Comparison of ENCODE assay signal across 10 cellular contexts in genomic region chr11:128448487-128448886, GRCh38.
DNase-seq lines count a peak whose midpoint lies in the region; ATAC-seq and TF ChIP-seq lines count a peak whose summit lies in the region.
"Had no signal": no experiment of that assay in that cellular context is flagged by ENCODE, and none has a peak within 500 bp of the region (broad histone marks: within the 10 kb centered on the region; RNA-seq: fewer than 3 reads in every experiment).

No MANE protein-coding gene starts in this region.

- peaks cover 4% of the 10 kb centered on the region for H3K9me3 Mint-ChIP-seq in activated CD4-positive, alpha-beta T cell treated with anti-CD3 and anti-CD28 coated beads, Interleukin-2, amount 10 ng/mL, durations not matched to agents 7 days and 5 days
- H3K9me3 Mint-ChIP-seq in T-helper 2 cell treated with Interferon-gamma antibody and Interleukin-4, amounts not matched to agents 5 μg/mL and 100 μg/mL, for 36 hours = peaks cover 15% of the 10 kb centered on the region

- POLR2A ChIA-PET in activated CD4-positive, alpha-beta T cell treated with anti-CD3 and anti-CD28 coated beads, Interleukin-2, amount 10 ng/mL, durations not matched to agents 7 days and 5 days (lab: Charles Lee) = interaction anchor here (0.6 kb wide), 1 partner anchor 21 kb away, joined by 5 read pairs; no protein-coding TSS in a partner anchor

- peaks cover 25% of the 10 kb centered on the region for H3K36me3 Mint-ChIP-seq in activated CD4-positive, alpha-beta T cell treated with anti-CD3 and anti-CD28 coated beads, Interleukin-2, amount 10 ng/mL, durations not matched to agents 7 days and 5 days (ENCODE audit: low read depth)
- H3K36me3 Mint-ChIP-seq in T-helper 2 cell treated with Interferon-gamma antibody and Interleukin-4, amounts not matched to agents 5 μg/mL and 100 μg/mL, for 36 hours (ENCODE audit: low read depth) = peaks cover 23% of the 10 kb centered on the region

- no peaks in the 10 kb centered on the region for H3K27me3 ChIP-seq in stomach

- H3K4me3 Mint-ChIP-seq in activated CD4-positive, alpha-beta T cell treated with anti-CD3 and anti-CD28 coated beads, Interleukin-2, amount 10 ng/mL, durations not matched to agents 7 days and 5 days = no peak overlapping the region
- H3K4me3 Mint-ChIP-seq in T-helper 2 cell treated with Interferon-gamma antibody and Interleukin-4, amounts not matched to agents 5 μg/mL and 100 μg/mL, for 36 hours = no peak overlapping the region

- WGBS in stomach, 5 donors = 39 to 58% (median 42%) methylated on average over 4 of the region's 4 CpGs

- H3K4me3 ChIP-seq in stomach = no peak overlapping the region

- DNase-seq in activated CD4-positive, alpha-beta T cell treated with anti-CD3 and anti-CD28 coated beads, Interleukin-2, amount 10 ng/mL, durations not matched to agents 7 days and 5 days = no peak
- DNase-seq in activated CD4-positive, alpha-beta T cell treated with anti-CD3 and anti-CD28 coated beads for 4 hours = no peak
- peak; percentile 7 for DNase-seq in T1000 (lab: John Stamatoyannopoulos, UW)
- peak; percentile 63 for DNase-seq in iPS-NIHi7 (ENCODE audit: extremely low spot score)
- peak; percentile 76 for DNase-seq in stomach
- DNase-seq in T-helper 2 cell treated with Interferon-gamma antibody and Interleukin-4, amounts not matched to agents 5 μg/mL and 100 μg/mL, for 36 hours (ENCODE audit: low spot score) = no peak
- DNase-seq in sciatic nerve (ENCODE audit: low spot score) = no peak
- DNase-seq: amygdala, NCI-H187 treated with DMSO at 0.1 percent for 48 hours had no signal

- peak overlapping the region; percentile 49 to 80 (median 76) for H3K27ac ChIP-seq in stomach

- H3K4me1 ChIP-seq in stomach = peaks cover 11 to 29% (median 23%) of the 10 kb centered on the region in 4 donors

- no peaks in the 10 kb centered on the region for H3K9me3 ChIP-seq in stomach

- intact Hi-C loops in stomach (cut with DNase I; ENCODE audit: low total_unique reads) = no loop called here
- intact Hi-C loops in sciatic nerve (cut with DNase I) = no loop called here

- CTCF ChIA-PET in activated CD4-positive, alpha-beta T cell treated with anti-CD3 and anti-CD28 coated beads, Interleukin-2, amount 10 ng/mL, durations not matched to agents 7 days and 5 days (lab: Charles Lee) = interaction anchor here (0.7 to 1.7 kb wide), 3 partner anchors 25 to 150 kb away, joined by 3 to 5 read pairs (median 3); no protein-coding TSS in a partner anchor

- no peak for TF ChIP-seq EP300 in stomach (IDR thresholded peaks at IDR 0.05)

- H3K4me1 Mint-ChIP-seq in activated CD4-positive, alpha-beta T cell treated with anti-CD3 and anti-CD28 coated beads, Interleukin-2, amount 10 ng/mL, durations not matched to agents 7 days and 5 days = peaks cover 36% of the 10 kb centered on the region
- H3K4me1 Mint-ChIP-seq in T-helper 2 cell treated with Interferon-gamma antibody and Interleukin-4, amounts not matched to agents 5 μg/mL and 100 μg/mL, for 36 hours (ENCODE audit: low read depth) = peaks cover 40% of the 10 kb centered on the region

- ATAC-seq in sciatic nerve = no peak
- ATAC-seq in GM18867 (IDR thresholded peaks at IDR 0.05; ENCODE audit: unreplicated experiment) = no peak

- TF ChIP-seq POLR2A in stomach (IDR thresholded peaks at IDR 0.05) = no peak

- H3K27me3 Mint-ChIP-seq in activated CD4-positive, alpha-beta T cell treated with anti-CD3 and anti-CD28 coated beads, Interleukin-2, amount 10 ng/mL, durations not matched to agents 7 days and 5 days = no peaks in the 10 kb centered on the region
- H3K27me3 Mint-ChIP-seq in T-helper 2 cell treated with Interferon-gamma antibody and Interleukin-4, amounts not matched to agents 5 μg/mL and 100 μg/mL, for 36 hours (ENCODE audit: low read depth) = no peaks in the 10 kb centered on the region

- H3K27ac Mint-ChIP-seq in activated CD4-positive, alpha-beta T cell treated with anti-CD3 and anti-CD28 coated beads, Interleukin-2, amount 10 ng/mL, durations not matched to agents 7 days and 5 days = peak overlapping the region; percentile 28
- no peak overlapping the region for H3K27ac Mint-ChIP-seq in T-helper 2 cell treated with Interferon-gamma antibody and Interleukin-4, amounts not matched to agents 5 μg/mL and 100 μg/mL, for 36 hours

- no peaks in the 10 kb centered on the region for H3K36me3 ChIP-seq in stomach

- no peak for TF ChIP-seq CTCF in stomach (IDR thresholded peaks at IDR 0.05)

Comparison
In these comparisons a context has a peak if more than half of its experiments do, and no peak if none do; other contexts are left out.
1. DNase-seq: peak in T1000 (single experiment), iPS-NIHi7 (single experiment) and stomach (single experiment); none in activated CD4-positive, alpha-beta T cell treated with anti-CD3 and anti-CD28 coated beads, Interleukin-2, amount 10 ng/mL, durations not matched to agents 7 days and 5 days (single experiment), activated CD4-positive, alpha-beta T cell treated with anti-CD3 and anti-CD28 coated beads for 4 hours (0 of 2), T-helper 2 cell treated with Interferon-gamma antibody and Interleukin-4, amounts not matched to agents 5 μg/mL and 100 μg/mL, for 36 hours (single experiment) and sciatic nerve (single experiment).